ENCODE assay signal across 8 cellular contexts in the genomic region with DNA sequence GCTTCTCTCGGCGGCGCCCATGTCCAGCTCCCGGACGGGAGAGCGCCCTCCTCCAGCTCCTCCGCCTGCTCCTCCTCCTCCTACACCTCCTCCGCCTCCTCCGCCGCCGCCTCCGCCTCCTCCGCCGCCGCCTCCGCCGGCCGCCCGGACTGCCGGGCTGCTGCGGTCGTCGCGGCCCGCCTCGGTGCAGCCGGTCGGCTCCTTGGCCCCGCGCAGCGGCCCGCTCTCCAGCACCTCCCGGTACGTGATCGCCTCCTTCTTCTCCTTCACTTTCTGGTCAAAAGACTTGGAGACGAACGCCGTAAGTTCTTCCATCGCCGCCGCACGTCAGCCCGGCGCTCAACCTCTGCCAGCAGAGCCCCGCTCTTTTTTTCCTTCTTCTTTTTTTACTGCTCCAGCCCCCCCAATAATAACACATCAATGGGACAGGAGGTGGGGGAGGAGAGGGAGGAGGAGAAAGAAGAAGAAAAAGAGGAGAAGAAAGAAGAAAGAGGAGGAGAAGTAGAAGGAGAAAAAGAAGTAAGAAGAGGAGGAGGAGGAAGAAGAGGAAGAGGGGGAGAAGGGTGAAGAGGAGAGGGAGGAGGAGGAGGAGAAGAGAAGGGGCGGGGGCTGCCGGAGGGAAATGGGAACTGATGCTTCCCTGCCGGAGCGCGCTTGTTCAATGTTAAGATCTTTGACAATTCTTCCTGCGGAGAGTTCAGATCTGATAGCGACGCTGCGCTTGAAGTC. TPM values are rescaled to one million over a fixed set of nuclear protein-coding genes. Genes with fewer than 3 reads are reported as not detected.
DNase-seq lines count a peak whose midpoint lies in the region; ATAC-seq and TF ChIP-seq lines count a peak whose summit lies in the region.

A gene (minus strand): TSS at position 711 of the 729 bp plus-strand sequence. CDS start 396 bp downstream, at position 315.

- H3K4me3 Mint-ChIP-seq in central memory CD8-positive, alpha-beta T cell, result peak within 1 kb of the TSS; percentile 86

- H3K9me3 ChIP-seq in Peyer's patch (no peaks in the 10 kb centered on the region), upper lobe of right lung (no peaks in the 10 kb centered on the region)

- peaks cover 25% of the 10 kb centered on the region for H3K36me3 Mint-ChIP-seq in central memory CD8-positive, alpha-beta T cell (ENCODE audit: insufficient read depth)

- H3K27me3 Mint-ChIP-seq in central memory CD8-positive, alpha-beta T cell, result peaks cover 76% of the 10 kb centered on the region

- H3K4me1 Mint-ChIP-seq in central memory CD8-positive, alpha-beta T cell, result peaks cover 41% of the 10 kb centered on the region

- 0 to 1% methylated on average over 54 of the region's 54 CpGs for WGBS in lower leg skin, 2 donors

- intact Hi-C loops in lower leg skin (cut with DNase I; ENCODE audit: low total_unique reads) (no loop called here), upper lobe of right lung (cut with DNase I) (no loop called here)

- H3K27me3 ChIP-seq in Peyer's patch, result peaks cover 0 to 72% of the 10 kb centered on the region in 2 donors
- peaks cover 84% of the 10 kb centered on the region for H3K27me3 ChIP-seq in upper lobe of right lung

- DNase-seq in AG08395 (ENCODE audit: low spot score) (peak; percentile 58), Peyer's patch (peak; percentile 13 to 64 (median 46)), lower leg skin (ENCODE audit: low spot score in 2 of 2) (peak in 1 of 2 donors; percentile 93), upper lobe of right lung (peak; percentile 68), caudate nucleus (lab: John Stamatoyannopoulos, UW) (no peak), OCI-M2 (lab: John Stamatoyannopoulos, UW; ENCODE audit: unreplicated experiment) (no peak)
- DNase-seq in central memory CD8-positive, alpha-beta T cell (ENCODE audit: low spot score in 2 of 2), result no peak

- no peak for ATAC-seq in central memory CD8-positive, alpha-beta T cell (replicated peaks; ENCODE audit: extremely low read depth, poor library complexity, severe bottlenecking)
- ATAC-seq in upper lobe of right lung, result peak; percentile 15

- H3K4me3 ChIP-seq in GM12875 (ENCODE audit: low read depth, low read length), result peak within 1 kb of the TSS; percentile 61
- H3K4me3 ChIP-seq in Peyer's patch, result peak within 1 kb of the TSS; percentile 11 to 57 (median 42)
- peak within 1 kb of the TSS; percentile 33 for H3K4me3 ChIP-seq in lower leg skin (ENCODE audit: low read depth, poor library complexity, severe bottlenecking)
- peak within 1 kb of the TSS; percentile 41 for H3K4me3 ChIP-seq in upper lobe of right lung

- no peak for TF ChIP-seq POLR2A in Peyer's patch (IDR thresholded peaks at IDR 0.05)
- no peak for TF ChIP-seq POLR2A in lower leg skin (IDR thresholded peaks at IDR 0.05)

- H3K27ac Mint-ChIP-seq in central memory CD8-positive, alpha-beta T cell (ENCODE audit: low read depth), result peak within 1 kb of the TSS; percentile 94

- no peak for TF ChIP-seq CTCF in GM12875 (IDR thresholded peaks at IDR 0.05; ENCODE audit: borderline replicate concordance, insufficient read depth, low read depth, low read length)
- no peak for TF ChIP-seq CTCF in Peyer's patch (IDR thresholded peaks at IDR 0.05)
- no peak for TF ChIP-seq CTCF in lower leg skin (IDR thresholded peaks at IDR 0.05)
- TF ChIP-seq CTCF in upper lobe of right lung (IDR thresholded peaks at IDR 0.05), result no peak

- no peaks in the 10 kb centered on the region for H3K36me3 ChIP-seq in Peyer's patch
- no peaks in the 10 kb centered on the region for H3K36me3 ChIP-seq in upper lobe of right lung

- H3K27ac ChIP-seq in Peyer's patch, result no peak within 1 kb of the TSS
- H3K27ac ChIP-seq in upper lobe of right lung, result no peak within 1 kb of the TSS
- H3K27ac ChIP-seq in caudate nucleus (ENCODE audit: low read depth, low read length), result no peak within 1 kb of the TSS

- H3K9me3 Mint-ChIP-seq in central memory CD8-positive, alpha-beta T cell, result no peaks in the 10 kb centered on the region

- peaks cover 7 to 52% (median 16%) of the 10 kb centered on the region in 4 donors for H3K4me1 ChIP-seq in Peyer's patch
- H3K4me1 ChIP-seq in upper lobe of right lung, result peaks cover 29% of the 10 kb centered on the region

RNA-seq across cellular contexts. Expression of the gene that starts here (rescaled TPM):
- total RNA-seq in Peyer's patch (not detected), lower leg skin (1 to 10 TPM; 1.2 to 2.7 (median 1.9) TPM), upper lobe of right lung (0.49 TPM)

Comparison
In these comparisons a context has a peak if more than half of its experiments do, and no peak if none do; other contexts are left out.
1. Peak in DNase-seq and H3K4me3 ChIP-seq in Peyer's patch; RNA of the gene not detected or under 1 TPM.
2. Peak in DNase-seq, ATAC-seq and H3K4me3 ChIP-seq in upper lobe of right lung; RNA of the gene not detected or under 1 TPM.